10 cellular contexts compared by ENCODE assay signal in genomic region chr21:15005391-15005790, GRCh38. TPM values are rescaled to one million over a fixed set of nuclear protein-coding genes. Genes with fewer than 3 reads are reported as not detected.
DNase-seq lines count a peak whose midpoint lies in the region; ATAC-seq and TF ChIP-seq lines count a peak whose summit lies in the region.
"Had no signal": no experiment of that assay in that cellular context is flagged by ENCODE, and none has a peak within 500 bp of the region (broad histone marks: within the 10 kb centered on the region; RNA-seq: fewer than 3 reads in every experiment).

No MANE protein-coding gene starts in this region.

- peak; percentile 25 for DNase-seq in activated naive CD4-positive, alpha-beta T cell treated with anti-CD3 and anti-CD28 coated beads for 36 hours
- DNase-seq in activated naive CD4-positive, alpha-beta T cell treated with anti-CD3 and anti-CD28 coated beads, Interleukin-2, amount 50 U/mL, for 16 hours: no peak
- DNase-seq in caudate nucleus (lab: John Stamatoyannopoulos, UW) (peak in 1 of 61 donors; percentile 50), left lobe of liver (ENCODE audit: low spot score) (no peak), thyroid gland (peak; percentile 10 to 24), OCI-M2 (lab: John Stamatoyannopoulos, UW; ENCODE audit: unreplicated experiment) (no peak)
- DNase-seq: Caco-2 had no signal

- 31 to 41% methylated on average over 6 of the region's 6 CpGs for WGBS in thyroid gland, 2 donors

- no peaks in the 10 kb centered on the region for H3K36me3 Mint-ChIP-seq in activated naive CD4-positive, alpha-beta T cell treated with anti-CD3 and anti-CD28 coated beads for 36 hours (ENCODE audit: low read depth)

- no peaks in the 10 kb centered on the region for H3K27me3 ChIP-seq in thyroid gland
- H3K27me3 ChIP-seq: cardiac muscle cell had no signal

- peaks cover 47% of the 10 kb centered on the region for H3K4me1 Mint-ChIP-seq in activated naive CD4-positive, alpha-beta T cell treated with anti-CD3 and anti-CD28 coated beads for 36 hours (ENCODE audit: low read depth)

- ATAC-seq in left lobe of liver (peak; percentile 7), GM18867 (IDR thresholded peaks at IDR 0.05; ENCODE audit: unreplicated experiment) (no peak), HG02885 (IDR thresholded peaks at IDR 0.05; ENCODE audit: poor library complexity, unreplicated experiment) (no peak)

- no peak for TF ChIP-seq POLR2A in thyroid gland (IDR thresholded peaks at IDR 0.05)

- H3K27ac Mint-ChIP-seq in activated naive CD4-positive, alpha-beta T cell treated with anti-CD3 and anti-CD28 coated beads for 36 hours: peak overlapping the region; percentile 42

- no peaks in the 10 kb centered on the region for H3K27me3 Mint-ChIP-seq in activated naive CD4-positive, alpha-beta T cell treated with anti-CD3 and anti-CD28 coated beads for 36 hours (ENCODE audit: low read depth)

- H3K4me3 ChIP-seq in thyroid gland (replicated peaks in 1 of 3): no peak overlapping the region
- H3K4me3 ChIP-seq: cardiac muscle cell had no signal

- H3K9me3 Mint-ChIP-seq in activated naive CD4-positive, alpha-beta T cell treated with anti-CD3 and anti-CD28 coated beads for 36 hours: no peaks in the 10 kb centered on the region

- CTCF ChIA-PET in activated naive CD4-positive, alpha-beta T cell treated with anti-CD3 and anti-CD28 coated beads for 36 hours (lab: Charles Lee): no interaction called here

- H3K9me3 ChIP-seq in thyroid gland: no peaks in the 10 kb centered on the region
- H3K9me3 ChIP-seq: Caco-2 had no signal

- peak overlapping the region; percentile 1 for H3K27ac ChIP-seq in caudate nucleus (ENCODE audit: low read depth, low read length)
- H3K27ac ChIP-seq in thyroid gland: no peak overlapping the region
- H3K27ac ChIP-seq: cardiac muscle cell had no signal

- TF ChIP-seq CTCF in thyroid gland (IDR thresholded peaks at IDR 0.05): no peak

- H3K4me1 ChIP-seq in thyroid gland: peaks cover 6 to 18% of the 10 kb centered on the region in 2 donors
- H3K4me1 ChIP-seq: Caco-2 had no signal

- intact Hi-C loops in activated naive CD4-positive, alpha-beta T cell treated with anti-CD3 and anti-CD28 coated beads for 36 hours (cut with micrococcal nuclease): loop anchor here (1.0 kb wide), 1 partner anchor 47 kb away; no protein-coding TSS in a partner anchor
- intact Hi-C loops in thyroid gland (cut with DNase I): no loop called here

- peak overlapping the region; percentile 66 for H3K4me3 Mint-ChIP-seq in activated naive CD4-positive, alpha-beta T cell treated with anti-CD3 and anti-CD28 coated beads for 36 hours

- no peaks in the 10 kb centered on the region for H3K36me3 ChIP-seq in thyroid gland
- H3K36me3 ChIP-seq: cardiac muscle cell had no signal

RNA-seq across cellular contexts. Expression of gene NRIP1, which starts 59.4 kb away (rescaled TPM):
- total RNA-seq in activated naive CD4-positive, alpha-beta T cell treated with anti-CD3 and anti-CD28 coated beads for 36 hours: 1 to 10 TPM; 6.1 to 6.5 TPM
- 19.3 TPM for total RNA-seq in left lobe of liver
- total RNA-seq in thyroid gland: 10 to 100 TPM; 19.4 to 37.5 (median 28.2) TPM

Comparison
In these comparisons a context has a peak if more than half of its experiments do, and no peak if none do; other contexts are left out.
1. DNase-seq: peak in activated naive CD4-positive, alpha-beta T cell treated with anti-CD3 and anti-CD28 coated beads for 36 hours (single experiment) and thyroid gland (2 of 2); none in activated naive CD4-positive, alpha-beta T cell treated with anti-CD3 and anti-CD28 coated beads, Interleukin-2, amount 50 U/mL, for 16 hours (single experiment), left lobe of liver (single experiment) and OCI-M2 (single experiment).